In the genomic region with DNA sequence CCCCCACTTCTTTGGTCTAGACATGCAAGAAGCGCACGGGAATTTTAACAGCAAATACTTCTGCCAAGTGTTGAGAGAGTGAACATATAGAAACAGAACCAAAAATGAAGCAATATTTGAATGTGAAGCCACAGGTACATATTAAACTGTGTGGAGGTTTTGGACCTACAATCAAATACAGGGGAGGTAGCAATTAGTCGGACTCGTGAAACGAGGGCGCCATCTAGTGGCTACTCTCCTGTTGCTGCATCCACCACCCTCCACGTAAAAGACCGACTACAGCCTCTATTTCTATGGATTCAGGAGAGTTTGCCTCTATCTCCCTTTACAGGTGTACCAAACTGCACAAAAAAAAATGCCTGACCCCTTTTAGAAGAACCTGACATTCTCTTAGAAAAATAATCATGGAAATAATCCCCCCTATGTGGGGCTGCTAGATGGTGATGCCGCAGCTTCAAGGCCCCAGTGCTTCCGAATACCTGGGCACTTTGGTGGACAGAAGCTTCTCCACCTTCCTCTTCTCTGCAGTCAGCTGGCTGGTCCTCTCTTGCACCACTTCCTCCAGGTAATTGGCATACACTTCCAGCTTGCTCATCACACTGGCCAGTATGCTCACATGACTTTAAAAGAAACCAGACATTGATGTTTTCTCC, we compare ENCODE assay signal across 8 cellular contexts. TPM values are rescaled to one million over a fixed set of nuclear protein-coding genes. Genes with fewer than 3 reads are reported as not detected.
DNase-seq lines count a peak whose midpoint lies in the region; ATAC-seq and TF ChIP-seq lines count a peak whose summit lies in the region.

No MANE protein-coding gene starts in this region.

- no peaks in the 10 kb centered on the region for H3K36me3 Mint-ChIP-seq in progenitor cell of endocrine pancreas (ENCODE audit: insufficient read depth)

- no peaks in the 10 kb centered on the region for H3K9me3 Mint-ChIP-seq in progenitor cell of endocrine pancreas (ENCODE audit: low read depth)

- peak; percentile 96 for TF ChIP-seq CTCF in progenitor cell of endocrine pancreas (IDR thresholded peaks at IDR 0.05; ENCODE audit: unreplicated experiment)

- no peak overlapping the region for H3K27ac Mint-ChIP-seq in progenitor cell of endocrine pancreas

- DNase-seq in D341Med (ENCODE audit: low spot score) (peak; percentile 64), KG1 (lab: John Stamatoyannopoulos, UW) (peak; percentile 30), SK-N-DZ (ENCODE audit: low spot score) (peak; percentile 75), Right ventricle myocardium inferior (ENCODE audit: missing footprints) (peak; percentile 77), progenitor cell of endocrine pancreas (ENCODE audit: low spot score, unreplicated experiment) (peak; percentile 71), ureter (ENCODE audit: low spot score) (peak; percentile 84)
- peak; percentile 77 for DNase-seq in activated naive CD4-positive, alpha-beta T cell treated with anti-CD3 and anti-CD28 coated beads, Interleukin-2, amount 50 U/mL, for 16 hours

- no peaks in the 10 kb centered on the region for H3K4me1 Mint-ChIP-seq in progenitor cell of endocrine pancreas (ENCODE audit: low read depth)

- intact Hi-C loops in Right ventricle myocardium inferior (cut with DNase I), result loop anchor here (10.0 kb wide), 3 partner anchors 120 to 560 kb away; no protein-coding TSS in a partner anchor

- H3K4me3 Mint-ChIP-seq in progenitor cell of endocrine pancreas (ENCODE audit: low read depth), result no peak overlapping the region

- peak; percentile 90 for ATAC-seq in GM21390 (IDR thresholded peaks at IDR 0.05; ENCODE audit: unreplicated experiment)
- peak; percentile 71 for ATAC-seq in Right ventricle myocardium inferior

- H3K27me3 Mint-ChIP-seq in progenitor cell of endocrine pancreas, result peaks cover 24% of the 10 kb centered on the region

RNA-seq across cellular contexts. Expression of gene TECTB, which starts 31.7 kb away (rescaled TPM):
- polyA plus RNA-seq in SK-N-DZ (2014; cell fraction: cytosol; rRNA removed), result not detected in 2 replicates
- not detected in 2 replicates for polyA plus RNA-seq in SK-N-DZ (2014; cell fraction: nucleus; rRNA removed)
- total RNA-seq in Right ventricle myocardium inferior, result not detected
- total RNA-seq in progenitor cell of endocrine pancreas, result not detected in 2 replicates
- not detected for total RNA-seq in ureter

RNA-seq across cellular contexts. Expression of gene ACSL5, which starts 59.0 kb away (rescaled TPM):
- polyA plus RNA-seq in SK-N-DZ (2014; cell fraction: cytosol; rRNA removed), result 0.64 TPM in 1 of 2 replicates, not detected in the other
- not detected in 2 replicates for polyA plus RNA-seq in SK-N-DZ (2014; cell fraction: nucleus; rRNA removed)
- total RNA-seq in Right ventricle myocardium inferior (6.4 TPM), progenitor cell of endocrine pancreas (0.22 and 0.33 TPM in 2 replicates), ureter (117 TPM)

Comparison
In these comparisons a context has a peak if more than half of its experiments do, and no peak if none do; other contexts are left out.
1. Peak in every context shown above with its lines: DNase-seq and ATAC-seq.
2. DNase-seq: peak in every context shown above with its lines; median percentile 84 in ureter; 77 in activated naive CD4-positive, alpha-beta T cell treated with anti-CD3 and anti-CD28 coated beads, Interleukin-2, amount 50 U/mL, for 16 hours; 77 in Right ventricle myocardium inferior; 75 in SK-N-DZ; 71 in progenitor cell of endocrine pancreas; 64 in D341Med; 30 in KG1.
3. RNA of gene ACSL5, which starts 59.0 kb away (total RNA-seq): 117 TPM in ureter (single experiment); 6.4 TPM in Right ventricle myocardium inferior (single experiment) and 0.22 to 0.33 TPM in progenitor cell of endocrine pancreas; every median in the first group is over 10 times any median in the second.